29 cellular contexts compared by ENCODE assay signal in genomic region chrX:129963729-129964128, GRCh38.
"Had no signal": no experiment of that assay in that cellular context is flagged by ENCODE, and none has a peak within 500 bp of the region (broad histone marks: within the 10 kb centered on the region; RNA-seq: fewer than 3 reads in every experiment).

No MANE protein-coding gene starts in this region.

- H3K36me3 ChIP-seq: left lung, lower lobe of right lung, neutrophil, ovary, prostate gland, stomach, thyroid gland, transverse colon, upper lobe of left lung, vagina had no signal

- H3K4me1 ChIP-seq: prostate gland, testis had no signal

- H3K27ac Mint-ChIP-seq: nephron; stimulated activated naive B cell treated with anti-CD40 and anti-IgM and Interleukin-4, amounts not matched to agents 10 μg/mL and 1 μg/mL and 100 μg/mL, for 72 hours had no signal

- H3K27ac ChIP-seq: left lung, lower lobe of right lung, neutrophil, ovary, prostate gland, skin epidermis, stomach, testis, thyroid gland, transverse colon, upper lobe of left lung, vagina had no signal

- H3K27me3 ChIP-seq: left lung, neutrophil, ovary, testis, thyroid gland, transverse colon, upper lobe of left lung, vagina had no signal

- FAIRE-seq: kidney had no signal

- H3K9me3 ChIP-seq: left lung, lower lobe of right lung, neutrophil, ovary, prostate gland, testis, thyroid gland, transverse colon, upper lobe of left lung, vagina had no signal

- H3K4me3 Mint-ChIP-seq: nephron; neural crest cell; stimulated activated naive B cell treated with anti-CD40 and anti-IgM and Interleukin-4, amounts not matched to agents 10 μg/mL and 1 μg/mL and 100 μg/mL, for 72 hours had no signal

- DNase-seq: hippocampal formation; kidney; left colon; left lung; lower lobe of right lung; mammary epithelial cell; mesenchymal stem cell; naive thymus-derived CD8-positive, alpha-beta T cell; occipital lobe; ovary; retina; right cardiac atrium; stimulated activated CD4-positive, alpha-beta T cell treated with anti-CD3 and anti-CD28 coated beads, Interleukin-12 subunit alpha, Interleukin-12 subunit beta, amount 100 ng/mL, for 4 hours; stimulated activated CD4-positive, alpha-beta T cell treated with anti-CD3 and anti-CD28 coated beads, Interleukin-15, amount 100 ng/mL, for 24 hours; stimulated activated CD4-positive, alpha-beta T cell treated with anti-CD3 and anti-CD28 coated beads, Interleukin-2, amount 100 ng/mL, for 24 hours; stimulated activated CD4-positive, alpha-beta T cell treated with anti-CD3 and anti-CD28 coated beads, Interleukin-4, amount 100 ng/mL, for 1 hour; stimulated activated naive B cell treated with anti-CD40 and anti-IgM and Interleukin-4, amounts not matched to agents 10 μg/mL and 1 μg/mL and 100 μg/mL, for 72 hours; stimulated activated naive CD8-positive, alpha-beta T cell treated with anti-CD3 and anti-CD28 coated beads, Interleukin-15, Interleukin-2, amounts not matched to agents 100 U/mL and 50 U/mL, for 24 hours; stomach; testis; thyroid gland; transverse colon; upper lobe of left lung had no signal

- H3K4me3 ChIP-seq: left lung, lower lobe of right lung, ovary, prostate gland, skin epidermis, stomach, testis, thyroid gland, transverse colon, upper lobe of left lung, vagina had no signal

- H3K27me3 Mint-ChIP-seq: naive thymus-derived CD8-positive, alpha-beta T cell; stimulated activated naive B cell treated with anti-CD40 and anti-IgM and Interleukin-4, amounts not matched to agents 10 μg/mL and 1 μg/mL and 100 μg/mL, for 72 hours had no signal

- H3K36me3 Mint-ChIP-seq: naive thymus-derived CD8-positive, alpha-beta T cell; stimulated activated naive B cell treated with anti-CD40 and anti-IgM and Interleukin-4, amounts not matched to agents 10 μg/mL and 1 μg/mL and 100 μg/mL, for 72 hours had no signal

- H3K9me3 Mint-ChIP-seq: naive thymus-derived CD8-positive, alpha-beta T cell; neural crest cell; stimulated activated naive B cell treated with anti-CD40 and anti-IgM and Interleukin-4, amounts not matched to agents 10 μg/mL and 1 μg/mL and 100 μg/mL, for 72 hours had no signal
